ENCODE assay signal across 8 cellular contexts in genomic region chr2:98569197-98569793, GRCh38. TPM values are rescaled to one million over a fixed set of nuclear protein-coding genes. Genes with fewer than 3 reads are reported as not detected.
DNase-seq lines count a peak whose midpoint lies in the region; ATAC-seq, FAIRE-seq and TF ChIP-seq lines count a peak whose summit lies in the region.

No MANE protein-coding gene starts in this region.

- DNase-seq in NCI-H2196 (lab: John Stamatoyannopoulos, UW; ENCODE audit: unreplicated experiment) (peak; percentile 63), NCI-H2196 treated with DMSO at 0.1 percent for 48 hours (lab: John Stamatoyannopoulos, UW; ENCODE audit: unreplicated experiment) (no peak), NCI-H1930 (lab: John Stamatoyannopoulos, UW) (peak; percentile 8 to 58), pancreas (peak in 5 of 6 donors; percentile 9 to 85 (median 40)), uterus (peak; percentile 28 to 31)
- DNase-seq in activated CD8-positive, alpha-beta memory T cell treated with anti-CD3 and anti-CD28 coated beads, Interleukin-2, amount 50 U/mL, for 4 hours, result peak; percentile 75

- TF ChIP-seq CTCF in pancreas (IDR thresholded peaks at IDR 0.05), result peak; percentile 76 to 88 (median 82)
- TF ChIP-seq CTCF in uterus (IDR thresholded peaks at IDR 0.05), result peak; percentile 39 to 64 (median 48)

- H3K9me3 ChIP-seq in pancreas (no peaks in the 10 kb centered on the region), uterus (no peaks in the 10 kb centered on the region)

- WGBS in pancreas, 2 donors, result 67 to 68% methylated on average over 19 of the region's 19 CpGs

- H3K36me3 ChIP-seq in pancreas (peaks cover 0 to 12% (median 0%) of the 10 kb centered on the region in 3 donors), uterus (no peaks in the 10 kb centered on the region)

- intact Hi-C loops in pancreas (cut with DNase I) (no loop called here), uterus (cut with DNase I; ENCODE audit: low total_unique reads) (no loop called here)

- TF ChIP-seq POLR2A in uterus (IDR thresholded peaks at IDR 0.05), result no peak

- ATAC-seq in esophagus mucosa, result peak; percentile 21
- ATAC-seq in pancreas, result peak in 3 of 4 donors; percentile 77 to 79 (median 77)
- ATAC-seq in GM19467 (IDR thresholded peaks at IDR 0.05; ENCODE audit: unreplicated experiment), result no peak

- H3K27me3 ChIP-seq in pancreas (no peaks in the 10 kb centered on the region), uterus (no peaks in the 10 kb centered on the region)

- no peaks in the 10 kb centered on the region for H3K4me1 ChIP-seq in pancreas
- no peaks in the 10 kb centered on the region for H3K4me1 ChIP-seq in uterus

- H3K4me3 ChIP-seq in pancreas (no peak overlapping the region), uterus (no peak overlapping the region)

- no peak for FAIRE-seq in pancreas (lab: Jason Lieb, UNC)

- H3K27ac ChIP-seq in pancreas (no peak overlapping the region), uterus (no peak overlapping the region)

RNA-seq across cellular contexts. Expression of gene COA5, which starts 39.0 kb away (rescaled TPM):
- total RNA-seq in esophagus mucosa (11.9 TPM), pancreas (10 to 100 TPM in 4 of 6 donors, 1 to 10 TPM in 2; 9.3 to 16.8 (median 10.6) TPM), uterus (10 to 100 TPM in 3 of 4 donors, 1 to 10 TPM in 1; 9.5 to 76.5 (median 34.4) TPM)
- 10 to 100 TPM; 26.0 to 41.0 TPM for polyA plus RNA-seq in pancreas

RNA-seq across cellular contexts. Expression of gene UNC50, which starts 39.1 kb away (rescaled TPM):
- total RNA-seq in esophagus mucosa (22.6 TPM), pancreas (10 to 100 TPM; 11.9 to 23.3 (median 15.1) TPM), uterus (10 to 100 TPM; 12.0 to 57.9 (median 33.9) TPM)
- 10 to 100 TPM; 22.9 to 38.1 TPM for polyA plus RNA-seq in pancreas
